In genomic region chr6:41427642-41428401, GRCh38 we compare ENCODE assay signal across 8 cellular contexts.
DNase-seq lines count a peak whose midpoint lies in the region; ATAC-seq and TF ChIP-seq lines count a peak whose summit lies in the region.

No MANE protein-coding gene starts in this region.

- no peaks in the 10 kb centered on the region for H3K9me3 ChIP-seq in thoracic aorta

- peaks cover 12 to 37% of the 10 kb centered on the region in 2 donors for H3K4me1 ChIP-seq in thoracic aorta (ENCODE audit: control insufficient read depth in 1 of 2, low read depth in 2 of 2)

- no peaks in the 10 kb centered on the region for H3K36me3 ChIP-seq in thoracic aorta

- peak; percentile 15 for DNase-seq in stimulated activated CD4-positive, alpha-beta T cell treated with anti-CD3 and anti-CD28 coated beads, Interleukin-12 subunit alpha, Interleukin-12 subunit beta, amount 100 ng/mL, for 4 hours
- DNase-seq in stimulated activated CD4-positive, alpha-beta T cell treated with anti-CD3 and anti-CD28 coated beads, Interleukin-4, amount 100 ng/mL, for 24 hours = no peak
- peak; percentile 60 for DNase-seq in RKO (ENCODE audit: low spot score)
- DNase-seq in ecto neural progenitor cell (ENCODE audit: low spot score) = peak; percentile 69
- peak; percentile 30 for DNase-seq in midbrain (lab: John Stamatoyannopoulos, UW)
- DNase-seq in thoracic aorta (ENCODE audit: low spot score) = no peak
- no peak for DNase-seq in effector CD4-positive, alpha-beta T cell
- no peak for DNase-seq in GM19240 (ENCODE audit: insufficient read length, low spot score)

- H3K4me3 ChIP-seq in thoracic aorta = peak overlapping the region; percentile 84

- peak; percentile 59 for ATAC-seq in thoracic aorta (ENCODE audit: insufficient number of reproducible peaks, low FRiP score, low read depth)

- peak overlapping the region; percentile 73 to 83 for H3K27ac ChIP-seq in thoracic aorta

- TF ChIP-seq CTCF in thoracic aorta (IDR thresholded peaks at IDR 0.05) = no peak

- H3K27me3 ChIP-seq in thoracic aorta (replicated peaks; ENCODE audit: insufficient read depth) = no peaks in the 10 kb centered on the region

Comparison
In these comparisons a context has a peak if more than half of its experiments do, and no peak if none do; other contexts are left out.
1. DNase-seq: peak in stimulated activated CD4-positive, alpha-beta T cell treated with anti-CD3 and anti-CD28 coated beads, Interleukin-12 subunit alpha, Interleukin-12 subunit beta, amount 100 ng/mL, for 4 hours (single experiment), RKO (single experiment), ecto neural progenitor cell (single experiment) and midbrain (single experiment); none in stimulated activated CD4-positive, alpha-beta T cell treated with anti-CD3 and anti-CD28 coated beads, Interleukin-4, amount 100 ng/mL, for 24 hours (single experiment), thoracic aorta (single experiment), effector CD4-positive, alpha-beta T cell (single experiment) and GM19240 (single experiment).